ENCODE assay signal across 28 cellular contexts in genomic region chr4:27595956-27596355, GRCh38.
"Had no signal": no experiment of that assay in that cellular context is flagged by ENCODE, and none has a peak within 500 bp of the region (broad histone marks: within the 10 kb centered on the region; RNA-seq: fewer than 3 reads in every experiment).

No MANE protein-coding gene starts in this region.

- H3K9me3 ChIP-seq: MG63 had no signal

- H3K4me3 ChIP-seq: MG63 had no signal

- H3K27ac ChIP-seq: RWPE1, VCaP had no signal

- DNase-seq: activated CD4-positive, alpha-beta memory T cell treated with anti-CD3 and anti-CD28 coated beads, Interleukin-2, amount 10 ng/mL, durations not matched to agents 7 days and 5 days; activated CD4-positive, alpha-beta T cell treated with anti-CD3 and anti-CD28 coated beads for 36 hours; activated CD4-positive, alpha-beta T cell treated with anti-CD3 and anti-CD28 coated beads, Interleukin-2, amount 50 U/mL, for 1 hour; activated CD4-positive, CD25-positive, alpha-beta regulatory T cell; activated gamma-delta T cell treated with Interleukin-2 at 50 U/mL for 16 hours; activated naive CD4-positive, alpha-beta T cell treated with anti-CD3 and anti-CD28 coated beads, Interleukin-2, amount 10 ng/mL, durations not matched to agents 7 days and 5 days; activated naive CD8-positive, alpha-beta T cell treated with anti-CD3 and anti-CD28 coated beads for 36 hours; activated T-cell treated with anti-CD3 and anti-CD28 coated beads for 4 hours; activated T-cell treated with anti-CD3 and anti-CD28 coated beads, Interleukin-2, amount 50 U/mL, for 48 hours; anterior cingulate cortex; cerebellar nuclear complex; MG63; NCI-H1105; NCI-H1436; NCI-H1694 treated with DMSO at 0.1 percent for 48 hours; NCI-H2029 treated with DMSO at 0.1 percent for 48 hours; NCI-H2171; NCI-H2227 treated with DMSO at 0.1 percent for 48 hours; NCI-H446 treated with DMSO at 0.1 percent for 48 hours; NCI-H524 treated with DMSO at 0.1 percent for 48 hours; NCI-H774; NK-92 treated with Interleukin-12 subunit alpha and Interleukin-12 subunit beta, amount 100 ng/mL, for 24 hours; OCI-M1; SHP77; T-helper 17 cell; T-helper 9 cell had no signal

- H3K27me3 ChIP-seq: MG63 had no signal

- H3K36me3 ChIP-seq: MG63 had no signal
